Comparison of ENCODE assay signal across 25 cellular contexts in genomic region chr16:50812046-50812445, GRCh38.
"Had no signal": no experiment of that assay in that cellular context is flagged by ENCODE, and none has a peak within 500 bp of the region (broad histone marks: within the 10 kb centered on the region; RNA-seq: fewer than 3 reads in every experiment).

No MANE protein-coding gene starts in this region.

- H3K4me3 ChIP-seq: hepatocyte, left ventricle myocardium inferior, neural progenitor cell, ovary, right atrium auricular region, right lobe of liver, smooth muscle cell, stomach, testis, thyroid gland, transverse colon, upper lobe of right lung had no signal

- H3K9me3 ChIP-seq: left ventricle myocardium inferior, ovary, right atrium auricular region, right lobe of liver, stomach, testis, thyroid gland, transverse colon, upper lobe of right lung had no signal

- ATAC-seq: natural killer cell; stimulated activated naive B cell treated with anti-CD40 and anti-IgM and Interleukin-4, amounts not matched to agents 10 μg/mL and 1 μg/mL and 100 μg/mL, for 72 hours; stimulated activated naive CD8-positive, alpha-beta T cell treated with anti-CD3 and anti-CD28 coated beads, Interleukin-15, Interleukin-2, amounts not matched to agents 100 U/mL and 50 U/mL, for 24 hours; upper lobe of right lung had no signal

- H3K4me3 Mint-ChIP-seq: memory B cell; mesothelial cell of epicardium; naive B cell; natural killer cell; nephron progenitor cell; neural progenitor cell; stimulated activated naive B cell treated with anti-CD40 and anti-IgM and Interleukin-4, amounts not matched to agents 10 μg/mL and 1 μg/mL and 100 μg/mL, for 72 hours had no signal

- H3K27ac ChIP-seq: hepatocyte, left ventricle myocardium inferior, neural progenitor cell, ovary, right atrium auricular region, right lobe of liver, stomach, testis, thyroid gland, transverse colon, upper lobe of right lung had no signal

- H3K9me3 Mint-ChIP-seq: memory B cell; mesothelial cell of epicardium; naive B cell; natural killer cell; nephron progenitor cell; neural progenitor cell; stimulated activated naive B cell treated with anti-CD40 and anti-IgM and Interleukin-4, amounts not matched to agents 10 μg/mL and 1 μg/mL and 100 μg/mL, for 72 hours had no signal

- H3K4me1 Mint-ChIP-seq: mesothelial cell of epicardium, natural killer cell had no signal

- H3K4me1 ChIP-seq: left ventricle myocardium inferior, right atrium auricular region, right lobe of liver, testis, thyroid gland, transverse colon, upper lobe of right lung had no signal

- H3K9ac ChIP-seq: neural progenitor cell had no signal

- H3K4me2 ChIP-seq: hepatocyte, neural progenitor cell, smooth muscle cell had no signal

- DNase-seq: islet precursor cell; left ventricle myocardium inferior; naive B cell; natural killer cell; nephron progenitor cell; ovary; stimulated activated CD4-positive, alpha-beta T cell treated with anti-CD3 and anti-CD28 coated beads, Interleukin-1b, Interleukin-23, amount 100 ng/mL, for 48 hours; stimulated activated CD4-positive, alpha-beta T cell treated with anti-CD3 and anti-CD28 coated beads, Interleukin-2, amount 100 ng/mL, for 48 hours; stimulated activated CD4-positive, alpha-beta T cell treated with anti-CD3 and anti-CD28 coated beads, Interleukin-4, amount 100 ng/mL, for 4 hours; stimulated activated CD8-positive, alpha-beta memory T cell treated with anti-CD3 and anti-CD28 coated beads, Interleukin-4, amount 100 ng/mL, for 48 hours; stimulated activated naive B cell treated with anti-CD40 and anti-IgM and Interleukin-4, amounts not matched to agents 10 μg/mL and 1 μg/mL and 100 μg/mL, for 72 hours; stimulated activated naive CD8-positive, alpha-beta T cell treated with anti-CD3 and anti-CD28 coated beads, Interleukin-15, Interleukin-2, amounts not matched to agents 100 U/mL and 50 U/mL, for 24 hours; stomach; testis; thyroid gland; transverse colon; upper lobe of right lung had no signal

- H3K36me3 ChIP-seq: left ventricle myocardium inferior, neural progenitor cell, ovary, right atrium auricular region, right lobe of liver, stomach, thyroid gland, transverse colon, upper lobe of right lung had no signal

- H3K79me2 ChIP-seq: hepatocyte had no signal

- H3K27me3 ChIP-seq: hepatocyte, neural progenitor cell, ovary, right atrium auricular region, right lobe of liver, testis, thyroid gland, transverse colon, upper lobe of right lung had no signal

- H3K27ac Mint-ChIP-seq: memory B cell; mesothelial cell of epicardium; naive B cell; natural killer cell; nephron progenitor cell; neural progenitor cell; progenitor cell of endocrine pancreas; stimulated activated naive B cell treated with anti-CD40 and anti-IgM and Interleukin-4, amounts not matched to agents 10 μg/mL and 1 μg/mL and 100 μg/mL, for 72 hours had no signal

- H3K36me3 Mint-ChIP-seq: memory B cell; mesothelial cell of epicardium; naive B cell; natural killer cell; neural progenitor cell; stimulated activated naive B cell treated with anti-CD40 and anti-IgM and Interleukin-4, amounts not matched to agents 10 μg/mL and 1 μg/mL and 100 μg/mL, for 72 hours had no signal

- H2AFZ ChIP-seq: hepatocyte, neural progenitor cell had no signal
